Comparison of ENCODE assay signal across 8 cellular contexts in genomic region chr11:64246874-64247728, GRCh38. TPM values are rescaled to one million over a fixed set of nuclear protein-coding genes. Genes with fewer than 3 reads are reported as not detected.
A peak's percentile ranks its signal among the peaks of the same experiment; 100 is the strongest.
DNase-seq lines count a peak whose midpoint lies in the region; ATAC-seq and TF ChIP-seq lines count a peak whose summit lies in the region.

Gene PPP1R14B (minus strand): TSS chr11:64246943. CDS start chr11:64246673, 270 bp downstream.

- H3K27ac Mint-ChIP-seq in CD4-positive, CD25-positive, alpha-beta regulatory T cell: peak within 1 kb of the TSS; percentile 44 to 86 (median 85)
- peak within 1 kb of the TSS; percentile 95 for H3K27ac Mint-ChIP-seq in GM23338
- peak within 1 kb of the TSS; percentile 93 for H3K27ac Mint-ChIP-seq in osteocyte (ENCODE audit: unreplicated experiment)

- H3K27me3 ChIP-seq in CD4-positive, CD25-positive, alpha-beta regulatory T cell (ENCODE audit: control insufficient read depth, insufficient read depth, low read length): no peaks in the 10 kb centered on the region
- H3K27me3 ChIP-seq in GM23338 (ENCODE audit: insufficient read depth) (no peaks in the 10 kb centered on the region), adipocyte (replicated peaks; ENCODE audit: control insufficient read depth, insufficient read depth, low read length) (no peaks in the 10 kb centered on the region), transverse colon (no peaks in the 10 kb centered on the region)

- peak; percentile 54 for TF ChIP-seq POLR2A in transverse colon (IDR thresholded peaks at IDR 0.05)

- H3K4me3 Mint-ChIP-seq in CD4-positive, CD25-positive, alpha-beta regulatory T cell: peak within 1 kb of the TSS; percentile 83 to 92 (median 90)
- H3K4me3 Mint-ChIP-seq in GM23338: peak within 1 kb of the TSS; percentile 88
- H3K4me3 Mint-ChIP-seq in osteocyte (ENCODE audit: unreplicated experiment): peak within 1 kb of the TSS; percentile 90

- intact Hi-C loops in Right ventricle myocardium superior (cut with DNase I) (no loop called here), transverse colon (cut with DNase I; ENCODE audit: low total_unique reads) (no loop called here)

- H3K36me3 ChIP-seq in CD4-positive, CD25-positive, alpha-beta regulatory T cell (ENCODE audit: control insufficient read depth, insufficient read depth, low read length): peaks cover 4% of the 10 kb centered on the region
- H3K36me3 ChIP-seq in GM23338 (ENCODE audit: insufficient read depth): no peaks in the 10 kb centered on the region
- peaks cover 14% of the 10 kb centered on the region for H3K36me3 ChIP-seq in adipocyte (ENCODE audit: control insufficient read depth, insufficient read depth, low read length, severe bottlenecking)
- H3K36me3 ChIP-seq in transverse colon: no peaks in the 10 kb centered on the region

- peaks cover 31% of the 10 kb centered on the region for H3K79me2 ChIP-seq in GM23338 (replicated peaks; ENCODE audit: insufficient read depth)

- peaks cover 59% of the 10 kb centered on the region for H3K4me1 ChIP-seq in CD4-positive, CD25-positive, alpha-beta regulatory T cell (ENCODE audit: control insufficient read depth, insufficient read depth, low read length, poor library complexity, severe bottlenecking)
- H3K4me1 ChIP-seq in GM23338 (ENCODE audit: insufficient read depth): peaks cover 44% of the 10 kb centered on the region
- peaks cover 40% of the 10 kb centered on the region for H3K4me1 ChIP-seq in adipocyte (ENCODE audit: control insufficient read depth, insufficient read depth, low read length)
- peaks cover 23 to 50% (median 41%) of the 10 kb centered on the region in 4 donors for H3K4me1 ChIP-seq in transverse colon

- peak; percentile 71 to 84 (median 78) for DNase-seq in CD4-positive, CD25-positive, alpha-beta regulatory T cell
- peak; percentile 95 for DNase-seq in GM23338 (ENCODE audit: low spot score)
- peak; percentile 82 to 89 (median 87) for DNase-seq in NCI-H1417 (lab: John Stamatoyannopoulos, UW)
- peak; percentile 67 for DNase-seq in T follicular helper cell (ENCODE audit: low read depth)
- DNase-seq in adipocyte (ENCODE audit: low read depth): peak; percentile 94
- peak; percentile 94 for DNase-seq in Right ventricle myocardium superior
- peak; percentile 95 for DNase-seq in osteocyte (ENCODE audit: extremely low spot score, unreplicated experiment)
- peak; percentile 92 for DNase-seq in transverse colon

- H3K9ac ChIP-seq in adipocyte (ENCODE audit: low read length): peak within 1 kb of the TSS; percentile 98

- H3K27me3 Mint-ChIP-seq in CD4-positive, CD25-positive, alpha-beta regulatory T cell: no peaks in the 10 kb centered on the region
- peaks cover 38% of the 10 kb centered on the region for H3K27me3 Mint-ChIP-seq in GM23338 (ENCODE audit: insufficient read depth, low read depth, poor library complexity)
- no peaks in the 10 kb centered on the region for H3K27me3 Mint-ChIP-seq in osteocyte (ENCODE audit: unreplicated experiment)

- in situ Hi-C loops in transverse colon (cut with MboI; ENCODE audit: low pct_ligation_motif_present in 1 of 4, low pct_unique_long_range_greater_than_20kb in 1 of 4, low sequenced_read_pairs in 3 of 4): no loop called here

- peaks cover 0 to 54% (median 20%) of the 10 kb centered on the region in 4 donors for H3K4me1 Mint-ChIP-seq in CD4-positive, CD25-positive, alpha-beta regulatory T cell
- H3K4me1 Mint-ChIP-seq in GM23338 (peaks cover 47% of the 10 kb centered on the region), osteocyte (ENCODE audit: unreplicated experiment) (peaks cover 39% of the 10 kb centered on the region)

- no peak for TF ChIP-seq EP300 in transverse colon (IDR thresholded peaks at IDR 0.05; ENCODE audit: low read depth)

- no peaks in the 10 kb centered on the region for H3K9me2 ChIP-seq in GM23338 (ENCODE audit: insufficient read depth)

- 2% methylated on average over 45 of the region's 73 CpGs; no CpG with 5 or more reads in 1 of the 2 donors for WGBS in transverse colon (ENCODE audit: low coverage in 1 of 2), 2 donors

- no peaks in the 10 kb centered on the region for H3K9me3 ChIP-seq in CD4-positive, CD25-positive, alpha-beta regulatory T cell (ENCODE audit: control insufficient read depth in 2 of 2, low read length in 2 of 2)
- no peaks in the 10 kb centered on the region for H3K9me3 ChIP-seq in adipocyte (ENCODE audit: control insufficient read depth, low read length)
- H3K9me3 ChIP-seq in transverse colon: no peaks in the 10 kb centered on the region

- peak within 1 kb of the TSS; percentile 64 for H3K27ac ChIP-seq in CD4-positive, CD25-positive, alpha-beta regulatory T cell (ENCODE audit: insufficient read depth, low read length, poor library complexity, severe bottlenecking)
- H3K27ac ChIP-seq in GM23338 (ENCODE audit: low read depth) (peak within 1 kb of the TSS; percentile 95), transverse colon (peak within 1 kb of the TSS; percentile 90 to 99 (median 94))

- H3F3A ChIP-seq in GM23338 (replicated peaks; ENCODE audit: low read depth): peaks cover 51% of the 10 kb centered on the region

- no peaks in the 10 kb centered on the region; the same call in 1 of the 2 replicates for H4K20me1 ChIP-seq in GM23338 (replicated peaks; ENCODE audit: insufficient read depth)

- H3K36me3 Mint-ChIP-seq in CD4-positive, CD25-positive, alpha-beta regulatory T cell: no peaks in the 10 kb centered on the region
- H3K36me3 Mint-ChIP-seq in GM23338 (ENCODE audit: low read depth): peaks cover 17% of the 10 kb centered on the region
- H3K36me3 Mint-ChIP-seq in osteocyte (ENCODE audit: unreplicated experiment): peaks cover 12% of the 10 kb centered on the region

- TF ChIP-seq CTCF in GM23338 (conservative IDR thresholded peaks at IDR 0.05; ENCODE audit: low read depth in 2 of 2): no peak
- TF ChIP-seq CTCF in osteocyte (IDR thresholded peaks at IDR 0.05): peak; percentile 16
- TF ChIP-seq CTCF in transverse colon (IDR thresholded peaks at IDR 0.05): peak in 3 of 5 experiments; percentile 16 to 39 (median 21)

- peak within 1 kb of the TSS; percentile 100 for H3K4me2 ChIP-seq in GM23338

- peak within 1 kb of the TSS; percentile 87 for H3K4me3 ChIP-seq in CD4-positive, CD25-positive, alpha-beta regulatory T cell (ENCODE audit: low read depth, low read length)
- H3K4me3 ChIP-seq in GM23338 (peak within 1 kb of the TSS; percentile 100), adipocyte (ENCODE audit: low read length) (peak within 1 kb of the TSS; percentile 94), transverse colon (peak within 1 kb of the TSS; percentile 62 to 78 (median 70))

- peak within 1 kb of the TSS; percentile 88 for H2AFZ ChIP-seq in GM23338

- H3K9me3 Mint-ChIP-seq in CD4-positive, CD25-positive, alpha-beta regulatory T cell: peaks cover 0 to 2% (median 0%) of the 10 kb centered on the region in 7 donors
- H3K9me3 Mint-ChIP-seq in GM23338: no peaks in the 10 kb centered on the region
- H3K9me3 Mint-ChIP-seq in osteocyte (ENCODE audit: unreplicated experiment): no peaks in the 10 kb centered on the region

- ATAC-seq in CD4-positive, CD25-positive, alpha-beta regulatory T cell (ENCODE audit: low read depth in 2 of 2): peak; percentile 62 to 65
- ATAC-seq in GM23338 (peak; percentile 48), Right ventricle myocardium superior (ENCODE audit: poor library complexity) (peak; percentile 80)

TF ChIP-seq in GM23338, 12 proteins besides CTCF, POLR2A, EP300 and RAD21 (continues in another document):
- no peak for TF ChIP-seq ZNF114 (CRISPR knock-in tag; IDR thresholded peaks at IDR 0.05)
- TF ChIP-seq STAT1 (IDR thresholded peaks at IDR 0.05; ENCODE audit: unreplicated experiment): no peak
- no peak; the same call in 1 of the 2 replicates for TF ChIP-seq CREB1 (CRISPR knock-in tag; IDR thresholded peaks at IDR 0.05; ENCODE audit: low read depth)
- no peak for TF ChIP-seq NANOG (IDR thresholded peaks at IDR 0.05; ENCODE audit: borderline replicate concordance)
- 0 out of 2 replicates have a peak, but pooled peaks have one; percentile 63 for TF ChIP-seq ETS1 (IDR thresholded peaks at IDR 0.05)
- peak; percentile 59 for TF ChIP-seq POLR2AphosphoS5 (IDR thresholded peaks at IDR 0.05; ENCODE audit: low read depth)
- no peak for TF ChIP-seq ZNF331 (CRISPR knock-in tag; IDR thresholded peaks at IDR 0.05; ENCODE audit: low read depth)
- no peak for TF ChIP-seq EZH2phosphoT487 (IDR thresholded peaks at IDR 0.05; ENCODE audit: unreplicated experiment)
- no peak for TF ChIP-seq EZH2 (IDR thresholded peaks at IDR 0.05; ENCODE audit: low read depth, unreplicated experiment)

RNA-seq across cellular contexts. Expression of gene PPP1R14B, which starts in this region (rescaled TPM):
- total RNA-seq in CD4-positive, CD25-positive, alpha-beta regulatory T cell: 22.4 TPM
- polyA plus RNA-seq in CD4-positive, CD25-positive, alpha-beta regulatory T cell: 10 to 100 TPM; 23.0 to 37.6 (median 29.4) TPM
- total RNA-seq in GM23338 (2014; rRNA removed; shearing (Covaris generic)): 283 and 315 TPM in 2 replicates
- 250 and 418 TPM in 2 replicates for polyA plus RNA-seq in GM23338 (2016; fragmentation: Nextera tagmentation; extraction: Ambion mirVana)
- total RNA-seq in Right ventricle myocardium superior (123 TPM), osteocyte (270 and 286 TPM in 2 replicates), transverse colon (10 to 100 TPM; 62.8 to 80.4 (median 73.2) TPM)

Comparison
In these comparisons a context has a peak if more than half of its experiments do, and no peak if none do; other contexts are left out.
1. Peak in every context shown above with its lines: DNase-seq, ATAC-seq, H3K4me3 ChIP-seq and H3K27ac ChIP-seq.
2. CTCF ChIP-seq: peak in osteocyte (single experiment) and transverse colon (3 of 5); none in GM23338 (0 of 2).